In genomic region chr4:8370835-8371234, GRCh38 we compare ENCODE assay signal across 21 cellular contexts.
DNase-seq lines count a peak whose midpoint lies in the region; ATAC-seq and TF ChIP-seq lines count a peak whose summit lies in the region.
"Had no signal": no experiment of that assay in that cellular context is flagged by ENCODE, and none has a peak within 500 bp of the region (broad histone marks: within the 10 kb centered on the region; RNA-seq: fewer than 3 reads in every experiment).

No MANE protein-coding gene starts in this region.

- TF ChIP-seq CTCF in heart left ventricle (IDR thresholded peaks at IDR 0.05) (no peak), osteoblast (IDR thresholded peaks at IDR 0.05; ENCODE audit: extremely low read depth, low read depth, low read length) (no peak)

- H3K36me3 ChIP-seq in BLaER1 (peaks cover 74% of the 10 kb centered on the region), heart left ventricle (peaks cover 0 to 30% (median 9%) of the 10 kb centered on the region in 9 donors), osteoblast (ENCODE audit: insufficient read depth, low read length) (no peaks in the 10 kb centered on the region)
- H3K36me3 ChIP-seq: ovary had no signal

- TF ChIP-seq POLR2A in heart left ventricle (IDR thresholded peaks at IDR 0.05) = no peak

- H4K20me1 ChIP-seq in BLaER1 (peaks cover 12% of the 10 kb centered on the region), osteoblast (ENCODE audit: insufficient read depth, low read length) (no peaks in the 10 kb centered on the region)

- H3K4me2 ChIP-seq in BLaER1 (peak overlapping the region; percentile 99), osteoblast (ENCODE audit: insufficient read depth, low read length) (no peak overlapping the region)

- peak; percentile 25 for DNase-seq in Caki2 (ENCODE audit: low read depth)
- DNase-seq in heart left ventricle = peak in 4 of 5 donors; percentile 72 to 89 (median 82)
- peak; percentile 43 for DNase-seq in osteoblast (ENCODE audit: insufficient read length, low spot score, missing footprints)
- no peak for DNase-seq in iPS-NIHi11 (ENCODE audit: low spot score)
- no peak for DNase-seq in H4 (ENCODE audit: low spot score)
- DNase-seq: activated CD8-positive, alpha-beta memory T cell treated with anti-CD3 and anti-CD28 coated beads, Interleukin-2, amount 50 U/mL, for 4 hours; CD4-positive, CD25-positive, alpha-beta regulatory T cell; cerebellar nuclear complex; DMS79 treated with DMSO at 0.1 percent for 48 hours; effector CD4-positive, alpha-beta T cell; HFFc6; natural killer cell; NCI-H1048; NCI-H2029 treated with DMSO at 0.1 percent for 48 hours; T-helper 2 cell had no signal

- H3K9me3 ChIP-seq in BLaER1 (no peaks in the 10 kb centered on the region), heart left ventricle (no peaks in the 10 kb centered on the region), osteoblast (ENCODE audit: low read depth, low read length) (no peaks in the 10 kb centered on the region)
- H3K9me3 ChIP-seq: ovary had no signal

- H3K9ac ChIP-seq in BLaER1 = no peak overlapping the region

- H3K4me3 ChIP-seq in BLaER1 (no peak overlapping the region), heart left ventricle (no peak overlapping the region), osteoblast (ENCODE audit: insufficient read depth, low read length) (no peak overlapping the region)
- H3K4me3 ChIP-seq: ovary, SK-N-MC had no signal

- H2AFZ ChIP-seq in osteoblast (ENCODE audit: low read length) = no peak overlapping the region

- no peak overlapping the region for H3K27ac ChIP-seq in BLaER1
- peak overlapping the region in 9 of 12 donors; percentile 28 to 71 (median 55) for H3K27ac ChIP-seq in heart left ventricle
- H3K27ac ChIP-seq in osteoblast (ENCODE audit: low read depth, low read length) = no peak overlapping the region
- H3K27ac ChIP-seq: ovary, SK-N-MC had no signal

- H3K4me1 ChIP-seq in BLaER1 (peaks cover 69% of the 10 kb centered on the region), heart left ventricle (peaks cover 0 to 5% (median 0%) of the 10 kb centered on the region in 12 donors), osteoblast (ENCODE audit: insufficient read depth, low read length) (no peaks in the 10 kb centered on the region)

- intact Hi-C loops in heart left ventricle (cut with DNase I) = no loop called here

- WGBS in heart left ventricle, 4 donors = 48 to 70% (median 59%) methylated on average over 18 of the region's 18 CpGs

- H3K27me3 ChIP-seq in BLaER1 (no peaks in the 10 kb centered on the region), heart left ventricle (no peaks in the 10 kb centered on the region), osteoblast (ENCODE audit: insufficient read depth, low read length) (no peaks in the 10 kb centered on the region)
- H3K27me3 ChIP-seq: ovary had no signal

- ATAC-seq in heart left ventricle = peak; percentile 69 to 88 (median 78)
- ATAC-seq in HG03135 (IDR thresholded peaks at IDR 0.05; ENCODE audit: unreplicated experiment) = no peak
- ATAC-seq in HG03565 (IDR thresholded peaks at IDR 0.05; ENCODE audit: unreplicated experiment) = no peak
- ATAC-seq: activated T-helper 17 cell treated with anti-CD3 and anti-CD28 coated beads, Interleukin-2, amount 50 U/mL, for 72 hours; natural killer cell had no signal

- no peaks in the 10 kb centered on the region for H3K79me2 ChIP-seq in osteoblast (ENCODE audit: insufficient read depth, low read length)

- in situ Hi-C loops in Caki2 (cut with HindIII; ENCODE audit: low pct_unique_long_range_greater_than_20kb, low sequenced_read_pairs) = no loop called here

Comparison
In these comparisons a context has a peak if more than half of its experiments do, and no peak if none do; other contexts are left out.
1. H3K27ac ChIP-seq: peak in heart left ventricle (9 of 12); none in BLaER1 (single experiment) and osteoblast (single experiment).
2. DNase-seq: peak in Caki2 (single experiment), heart left ventricle (4 of 5) and osteoblast (single experiment); none in iPS-NIHi11 (single experiment) and H4 (single experiment).
3. ATAC-seq: peak in heart left ventricle (4 of 4); none in HG03135 (single experiment) and HG03565 (single experiment).